10 cellular contexts compared by ENCODE assay signal in the genomic region with DNA sequence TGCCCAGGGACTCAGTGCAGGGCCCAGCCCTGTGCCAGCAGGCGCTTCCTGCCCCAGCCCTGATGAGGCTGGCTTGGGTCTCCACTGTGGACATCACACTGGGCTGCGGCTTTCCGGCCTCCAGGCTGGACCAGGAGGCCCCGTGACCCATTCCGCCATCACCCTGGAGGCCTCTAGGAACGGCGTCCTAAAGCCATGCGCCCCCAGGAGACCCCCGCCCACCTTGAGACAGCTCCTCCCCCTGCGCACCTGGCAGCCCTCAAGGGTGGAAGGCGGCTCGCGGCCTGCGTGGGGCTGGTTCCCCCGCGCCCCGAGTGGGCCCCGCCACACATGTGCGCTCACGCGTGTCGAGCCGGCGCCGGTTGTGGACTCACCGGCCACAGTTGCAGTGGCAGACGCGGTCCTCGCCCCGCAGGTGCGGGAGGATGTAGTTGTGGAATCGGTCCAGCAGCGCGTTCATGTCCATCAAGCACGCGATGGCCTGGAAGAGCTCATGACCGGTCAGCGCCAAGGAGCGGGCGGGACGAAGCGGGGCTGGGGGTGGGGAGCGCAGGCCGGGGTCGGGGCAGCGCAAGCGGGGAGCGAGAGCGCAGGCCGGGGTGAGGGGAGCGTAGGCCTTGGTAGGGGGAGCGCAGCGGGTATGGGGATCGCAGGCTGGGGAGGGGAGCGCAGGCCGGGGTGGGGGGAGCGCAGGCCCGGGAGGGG. TPM values are rescaled to one million over a fixed set of nuclear protein-coding genes. Genes with fewer than 3 reads are reported as not detected.
A peak's percentile ranks its signal among the peaks of the same experiment; 100 is the strongest.
DNase-seq lines count a peak whose midpoint lies in the region; ATAC-seq and TF ChIP-seq lines count a peak whose summit lies in the region.
"Had no signal": no experiment of that assay in that cellular context is flagged by ENCODE, and none has a peak within 500 bp of the region (broad histone marks: within the 10 kb centered on the region; RNA-seq: fewer than 3 reads in every experiment).

No MANE protein-coding gene starts in this region.

- 3 to 25% (median 16%) methylated on average over 19 to 58 of the region's 58 CpGs for WGBS in heart left ventricle, 4 donors

- H3K36me3 ChIP-seq in heart left ventricle, result peaks cover 0 to 26% (median 17%) of the 10 kb centered on the region in 9 donors

- H3K36me3 Mint-ChIP-seq in T-helper 17 cell (ENCODE audit: low read depth), result no peaks in the 10 kb centered on the region

- H3K27me3 Mint-ChIP-seq in T-helper 17 cell, result no peaks in the 10 kb centered on the region

- H3K4me3 Mint-ChIP-seq in T-helper 17 cell, result peak overlapping the region; percentile 71
- H3K4me3 Mint-ChIP-seq: activated T-helper 1 cell treated with anti-CD3 and anti-CD28 coated beads, Interleukin-12 subunit alpha, Interleukin-12 subunit beta, Interleukin-2, Interleukin-4 antibody, amounts not matched to agents 30 ng/mL and 10 ng/mL and 1 ng/mL, durations not matched to agents 14 hours and 24 hours and 36 hours had no signal

- ATAC-seq in T-helper 17 cell (no peak), heart left ventricle (no peak), sciatic nerve (peak; percentile 26), GM19455 (IDR thresholded peaks at IDR 0.05; ENCODE audit: unreplicated experiment) (no peak)

- intact Hi-C loops in heart left ventricle (cut with DNase I), result no loop called here
- intact Hi-C loops in sciatic nerve (cut with DNase I), result no loop called here

- H3K27me3 ChIP-seq in heart left ventricle, result no peaks in the 10 kb centered on the region

- no peaks in the 10 kb centered on the region for H3K9me3 ChIP-seq in T-helper 17 cell (ENCODE audit: control insufficient read depth, low read length, poor library complexity, severe bottlenecking)
- H3K9me3 ChIP-seq in heart left ventricle, result no peaks in the 10 kb centered on the region

- no peak overlapping the region for H3K27ac Mint-ChIP-seq in T-helper 17 cell
- H3K27ac Mint-ChIP-seq: activated T-helper 1 cell treated with anti-CD3 and anti-CD28 coated beads, Interleukin-12 subunit alpha, Interleukin-12 subunit beta, Interleukin-2, Interleukin-4 antibody, amounts not matched to agents 30 ng/mL and 10 ng/mL and 1 ng/mL, durations not matched to agents 14 hours and 24 hours and 36 hours had no signal

- peaks cover 5% of the 10 kb centered on the region for H3K4me1 Mint-ChIP-seq in T-helper 17 cell

- H3K4me3 ChIP-seq in heart left ventricle, result peak overlapping the region; percentile 34 to 93 (median 58)

- DNase-seq in EL (peak; percentile 43), T-helper 17 cell (no peak), heart left ventricle (peak in 2 of 5 donors; percentile 56 to 68), sciatic nerve (ENCODE audit: low spot score) (no peak), NCI-H187 (lab: John Stamatoyannopoulos, UW) (no peak), NOMO-1 (lab: John Stamatoyannopoulos, UW; ENCODE audit: unreplicated experiment in 2 of 2) (no peak), D341Med (ENCODE audit: low spot score) (no peak)
- DNase-seq: NCI-H1417 had no signal

- TF ChIP-seq CTCF in heart left ventricle (IDR thresholded peaks at IDR 0.05), result no peak

- TF ChIP-seq POLR2A in heart left ventricle (IDR thresholded peaks at IDR 0.05), result no peak

- peaks cover 0 to 49% (median 20%) of the 10 kb centered on the region in 12 donors for H3K4me1 ChIP-seq in heart left ventricle

- H3K27ac ChIP-seq in heart left ventricle, result peak overlapping the region in 6 of 12 donors; percentile 26 to 87 (median 82)

RNA-seq across cellular contexts. Expression of gene TMEM240, which starts 1.0 kb away (rescaled TPM):
- under 1 TPM in 1 of 2 donors, not detected in 1; 0.44 TPM for total RNA-seq in T-helper 17 cell
- 1 to 10 TPM in 8 of 9 donors, not detected in 1; 2.6 to 5.6 (median 4.2) TPM for total RNA-seq in heart left ventricle
- polyA plus RNA-seq in heart left ventricle, result 10 to 100 TPM in 1 of 2 donors, 1 to 10 TPM in 1; 1.5 to 12.4 TPM
- 7.1 TPM for total RNA-seq in sciatic nerve

RNA-seq across cellular contexts. Expression of gene ATAD3A, which starts 27.5 kb away (rescaled TPM):
- total RNA-seq in T-helper 17 cell (10 to 100 TPM; 20.3 to 23.3 TPM), heart left ventricle (10 to 100 TPM; 11.3 to 25.3 (median 18.1) TPM), sciatic nerve (19.4 TPM)
- 10 to 100 TPM; 21.5 to 49.5 TPM for polyA plus RNA-seq in heart left ventricle

RNA-seq across cellular contexts. Expression of gene SSU72, which starts 35.2 kb away (rescaled TPM):
- 100 to 1,000 TPM in 1 of 2 donors, 10 to 100 TPM in 1; 99.3 to 103 TPM for total RNA-seq in T-helper 17 cell
- 100 to 1,000 TPM in 5 of 9 donors, 10 to 100 TPM in 4; 76.3 to 160 (median 106) TPM for total RNA-seq in heart left ventricle
- 100 to 1,000 TPM; 113 to 138 TPM for polyA plus RNA-seq in heart left ventricle
- 78.5 TPM for total RNA-seq in sciatic nerve
